In the genomic region with DNA sequence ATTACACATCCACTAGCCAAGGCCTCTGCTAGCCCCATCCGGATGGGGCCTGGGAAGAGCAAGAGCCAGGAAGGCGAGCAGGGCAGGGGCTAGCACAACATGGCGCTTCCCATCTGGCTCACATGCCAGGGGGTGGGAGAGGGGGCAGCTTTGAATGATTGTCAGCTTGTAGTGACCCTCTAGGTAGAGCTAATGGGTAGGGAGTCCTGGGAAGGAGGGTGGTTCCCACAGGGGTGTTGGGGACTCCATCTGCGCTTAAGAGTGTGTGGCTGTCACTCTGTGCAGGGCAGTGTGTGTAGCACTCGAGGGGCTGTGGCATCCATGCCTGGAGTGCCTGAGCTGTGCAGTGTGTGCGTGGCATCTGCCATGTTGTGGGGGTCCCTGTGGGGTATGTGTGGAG, we compare ENCODE assay signal across 9 cellular contexts. TPM values are rescaled to one million over a fixed set of nuclear protein-coding genes. Genes with fewer than 3 reads are reported as not detected.
A peak's percentile ranks its signal among the peaks of the same experiment; 100 is the strongest.
DNase-seq lines count a peak whose midpoint lies in the region; TF ChIP-seq lines count a peak whose summit lies in the region.
"Had no signal": no experiment of that assay in that cellular context is flagged by ENCODE, and none has a peak within 500 bp of the region (broad histone marks: within the 10 kb centered on the region; RNA-seq: fewer than 3 reads in every experiment).

No MANE protein-coding gene starts in this region.

- H3K27ac Mint-ChIP-seq in CD8-positive, alpha-beta memory T cell = peak overlapping the region in 2 of 8 donors; percentile 5 to 56

- peaks cover 35 to 63% of the 10 kb centered on the region in 2 donors for H3K27me3 Mint-ChIP-seq in CD8-positive, alpha-beta memory T cell

- peaks cover 3% of the 10 kb centered on the region for H3K27me3 ChIP-seq in CD8-positive, alpha-beta memory T cell (ENCODE audit: insufficient read depth, low read length, poor library complexity, severe bottlenecking)

- H3K4me1 ChIP-seq in CD8-positive, alpha-beta memory T cell (ENCODE audit: insufficient read depth, low read length) = no peaks in the 10 kb centered on the region

- no peaks in the 10 kb centered on the region for H3K36me3 ChIP-seq in CD8-positive, alpha-beta memory T cell (ENCODE audit: insufficient read depth, low read length)

- H3K4me3 Mint-ChIP-seq in CD8-positive, alpha-beta memory T cell = peak overlapping the region in 5 of 7 donors; percentile 3 to 73 (median 66)

- peaks cover 15 to 21% (median 18%) of the 10 kb centered on the region in 3 donors for H3K4me1 Mint-ChIP-seq in CD8-positive, alpha-beta memory T cell

- no peaks in the 10 kb centered on the region for H3K9me3 ChIP-seq in CD8-positive, alpha-beta memory T cell (ENCODE audit: low read length)

- TF ChIP-seq CTCF in RWPE1 (conservative IDR thresholded peaks at IDR 0.05; ENCODE audit: low read depth) = no peak
- no peak for TF ChIP-seq CTCF in fibroblast of the aortic adventitia (IDR thresholded peaks at IDR 0.05; ENCODE audit: insufficient read depth, low read length)

- CTCF ChIA-PET in CD8-positive, alpha-beta memory T cell (lab: Charles Lee) = no interaction called here
- CTCF ChIA-PET in RWPE1 (lab: Yijun Ruan, JAX) = interaction anchor here (0.6 to 0.7 kb wide), 3 partner anchors 16 to 119 kb away, joined by 4 read pairs; no protein-coding TSS in a partner anchor

- H3K4me3 ChIP-seq in CD8-positive, alpha-beta memory T cell (ENCODE audit: low read length) = no peak overlapping the region
- peak overlapping the region; percentile 13 for H3K4me3 ChIP-seq in fibroblast of the aortic adventitia (ENCODE audit: low read depth, low read length)

- POLR2A ChIA-PET in CD8-positive, alpha-beta memory T cell (lab: Charles Lee) = no interaction called here
- POLR2A ChIA-PET in RWPE1 (lab: Yijun Ruan, JAX; ENCODE audit: low non-redundant PET) = interaction anchor here (0.5 to 0.6 kb wide), 3 partner anchors 9 to 20 kb away, joined by 3 to 4 read pairs (median 3); no protein-coding TSS in a partner anchor

- H3K27ac ChIP-seq in CD8-positive, alpha-beta memory T cell (ENCODE audit: low read depth, low read length) = no peak overlapping the region
- peak overlapping the region; percentile 99 for H3K27ac ChIP-seq in RWPE1
- H3K27ac ChIP-seq: KMS-11 had no signal

- DNase-seq in CD8-positive, alpha-beta memory T cell = no peak
- DNase-seq in RWPE1 (ENCODE audit: low spot score) = no peak
- no peak for DNase-seq in fibroblast of the aortic adventitia (ENCODE audit: low read depth)
- peak; percentile 58 for DNase-seq in retina
- no peak for DNase-seq in NCI-H1930 (lab: John Stamatoyannopoulos, UW)
- no peak for DNase-seq in SK-N-DZ (ENCODE audit: low spot score)
- no peak for DNase-seq in activated naive CD4-positive, alpha-beta T cell treated with Interleukin-2 at 50 U/mL for 16 hours
- DNase-seq in erythroblast (lab: John Stamatoyannopoulos, UW) = no peak

- H3K36me3 Mint-ChIP-seq in CD8-positive, alpha-beta memory T cell = no peaks in the 10 kb centered on the region

- no peak for TF ChIP-seq POLR2A in erythroblast (IDR thresholded peaks at IDR 0.05; ENCODE audit: low read length)

- no peaks in the 10 kb centered on the region for H3K9me3 Mint-ChIP-seq in CD8-positive, alpha-beta memory T cell

RNA-seq across cellular contexts. Expression of gene ARHGAP23, which starts 24.5 kb away (rescaled TPM):
- 1 to 10 TPM in 1 of 2 experiments, under 1 TPM in 1; 0.48 to 1.0 TPM for total RNA-seq in CD8-positive, alpha-beta memory T cell
- not detected for polyA plus RNA-seq in CD8-positive, alpha-beta memory T cell
- total RNA-seq in fibroblast of the aortic adventitia (ENCODE audit: low replicate concordance) = 36.6 and 38.3 TPM in 2 replicates
- polyA plus RNA-seq in SK-N-DZ (2014; cell fraction: cytosol; rRNA removed) = 18.2 and 21.7 TPM in 2 replicates
- polyA plus RNA-seq in SK-N-DZ (2014; cell fraction: nucleus; rRNA removed) = 20.8 and 21.0 TPM in 2 replicates

Comparison
In these comparisons a context has a peak if more than half of its experiments do, and no peak if none do; other contexts are left out.
1. RNA of gene ARHGAP23, which starts 24.5 kb away (total RNA-seq): 36.6 to 38.3 TPM in fibroblast of the aortic adventitia; 0.48 to 1.0 TPM in CD8-positive, alpha-beta memory T cell; every median in the first group is over 10 times any median in the second.